ENCODE assay signal across 9 cellular contexts in the genomic region with DNA sequence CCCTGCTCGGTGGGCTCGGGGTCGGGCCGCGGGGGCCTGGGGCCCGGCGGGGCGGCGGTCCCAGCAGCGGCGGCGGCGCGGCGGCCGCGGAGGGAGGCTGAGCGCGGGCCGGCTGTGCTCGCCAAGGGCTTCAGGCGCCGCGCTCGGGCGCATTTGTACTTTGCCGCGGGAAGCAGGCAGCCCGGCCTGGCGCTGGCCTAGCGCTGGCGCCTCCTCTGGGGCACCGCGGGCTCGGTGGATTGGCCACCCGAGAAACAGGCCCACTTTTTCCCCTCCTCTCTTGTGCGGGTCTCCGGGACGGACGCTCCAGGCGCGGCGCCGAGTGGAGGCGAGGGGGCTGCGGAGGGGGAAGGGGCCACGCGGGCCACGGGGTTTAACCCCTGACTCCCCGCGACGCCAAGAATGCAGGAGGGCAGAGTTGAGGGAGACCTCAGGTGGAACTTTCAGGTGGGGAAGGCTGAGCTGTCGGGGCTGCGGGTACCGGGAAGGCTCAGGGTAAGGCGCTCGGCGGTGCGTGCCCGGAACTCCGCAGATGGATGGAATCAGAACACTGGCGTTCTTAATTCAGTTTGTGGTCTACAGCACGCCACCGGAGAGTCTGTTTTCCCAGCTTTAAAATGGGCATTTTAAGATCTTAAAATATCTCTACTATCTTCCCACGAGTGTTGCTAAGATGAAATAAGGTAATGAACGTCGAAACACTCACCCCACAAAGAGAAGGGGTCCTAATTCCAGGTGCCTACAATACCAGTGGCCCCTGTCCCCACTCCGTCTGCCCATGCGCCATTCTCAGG. TPM values are rescaled to one million over a fixed set of nuclear protein-coding genes. Genes with fewer than 3 reads are reported as not detected.
DNase-seq lines count a peak whose midpoint lies in the region; ATAC-seq, FAIRE-seq and TF ChIP-seq lines count a peak whose summit lies in the region.
"Had no signal": no experiment of that assay in that cellular context is flagged by ENCODE, and none has a peak within 500 bp of the region (broad histone marks: within the 10 kb centered on the region; RNA-seq: fewer than 3 reads in every experiment).

A gene with protein sequence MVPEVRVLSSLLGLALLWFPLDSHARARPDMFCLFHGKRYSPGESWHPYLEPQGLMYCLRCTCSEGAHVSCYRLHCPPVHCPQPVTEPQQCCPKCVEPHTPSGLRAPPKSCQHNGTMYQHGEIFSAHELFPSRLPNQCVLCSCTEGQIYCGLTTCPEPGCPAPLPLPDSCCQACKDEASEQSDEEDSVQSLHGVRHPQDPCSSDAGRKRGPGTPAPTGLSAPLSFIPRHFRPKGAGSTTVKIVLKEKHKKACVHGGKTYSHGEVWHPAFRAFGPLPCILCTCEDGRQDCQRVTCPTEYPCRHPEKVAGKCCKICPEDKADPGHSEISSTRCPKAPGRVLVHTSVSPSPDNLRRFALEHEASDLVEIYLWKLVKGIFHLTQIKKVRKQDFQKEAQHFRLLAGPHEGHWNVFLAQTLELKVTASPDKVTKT (minus strand): TSS at position 126 of the 794 bp plus-strand sequence. CDS start 538 bp downstream, outside the sequence.

- peak; percentile 42 for DNase-seq in ELR (ENCODE audit: low read depth)
- DNase-seq in adipocyte (ENCODE audit: low read depth) = peak; percentile 76
- DNase-seq in right cardiac atrium = peak; percentile 37 to 77 (median 68)
- DNase-seq in retinal pigment epithelial cell (ENCODE audit: low read depth) = no peak
- no peak for DNase-seq in superior temporal gyrus (ENCODE audit: extremely low spot score)
- no peak for DNase-seq in stimulated activated naive CD4-positive, alpha-beta T cell (lab: John Stamatoyannopoulos, UW)
- DNase-seq in H54 (ENCODE audit: insufficient read length, low spot score) = no peak

- no peaks in the 10 kb centered on the region for H3K36me3 ChIP-seq in adipocyte (ENCODE audit: control insufficient read depth, insufficient read depth, low read length, severe bottlenecking)

- H3K4me3 ChIP-seq in adipocyte (ENCODE audit: low read length) = peak within 1 kb of the TSS; percentile 57
- H3K4me3 ChIP-seq in right cardiac atrium (ENCODE audit: low read length) = peak within 1 kb of the TSS; percentile 48
- peak within 1 kb of the TSS; percentile 26 for H3K4me3 ChIP-seq in retinal pigment epithelial cell (ENCODE audit: low read length)

- no peak for TF ChIP-seq POLR2A in H54 (IDR thresholded peaks at IDR 0.05; ENCODE audit: low read depth, low read length)

- TF ChIP-seq CTCF in retinal pigment epithelial cell (conservative IDR thresholded peaks at IDR 0.05; ENCODE audit: low read depth, low read length) = no peak

- H3K27ac ChIP-seq in right cardiac atrium (ENCODE audit: low read length) = no peak within 1 kb of the TSS

- WGBS in right cardiac atrium = 11% methylated on average over 69 of the region's 69 CpGs

- intact Hi-C loops in right cardiac atrium (cut with DNase I) = loop anchor here in 1 of 4 donors (10.0 kb wide), 1 partner anchor 97 kb away; no protein-coding TSS in a partner anchor

- no peaks in the 10 kb centered on the region for H3K4me1 ChIP-seq in adipocyte (ENCODE audit: control insufficient read depth, insufficient read depth, low read length)
- H3K4me1 ChIP-seq in right cardiac atrium (ENCODE audit: control insufficient read depth, insufficient read depth, low read length) = no peaks in the 10 kb centered on the region

- no peak within 1 kb of the TSS for H3K9ac ChIP-seq in adipocyte (ENCODE audit: low read length)

- peaks cover 63% of the 10 kb centered on the region for H3K27me3 ChIP-seq in adipocyte (replicated peaks; ENCODE audit: control insufficient read depth, insufficient read depth, low read length)
- H3K27me3 ChIP-seq in right cardiac atrium (ENCODE audit: control insufficient read depth, insufficient read depth) = no peaks in the 10 kb centered on the region

- peak; percentile 11 to 52 for ATAC-seq in right cardiac atrium
- no peak for ATAC-seq in HG02840 (IDR thresholded peaks at IDR 0.05; ENCODE audit: low FRiP score, unreplicated experiment)

- no peaks in the 10 kb centered on the region for H3K9me3 ChIP-seq in adipocyte (ENCODE audit: control insufficient read depth, low read length)
- no peaks in the 10 kb centered on the region for H3K9me3 ChIP-seq in right cardiac atrium (ENCODE audit: control insufficient read depth, low read length)

- FAIRE-seq in H54 (lab: Jason Lieb, UNC) = no peak

RNA-seq across cellular contexts. Expression of the gene that starts here (rescaled TPM):
- total RNA-seq in right cardiac atrium = 10 to 100 TPM in 1 of 4 donors, 1 to 10 TPM in 3; 2.7 to 11.8 (median 3.2) TPM
- polyA plus RNA-seq in right cardiac atrium = 0.97 TPM
- total RNA-seq: lower leg skin had no signal

Comparison
In these comparisons a context has a peak if more than half of its experiments do, and no peak if none do; other contexts are left out.
1. DNase-seq: peak in ELR (single experiment), adipocyte (single experiment) and right cardiac atrium (3 of 3); none in retinal pigment epithelial cell (single experiment), superior temporal gyrus (single experiment), stimulated activated naive CD4-positive, alpha-beta T cell (0 of 6) and H54 (single experiment).
2. Peak in every context shown above with its lines, with median percentiles within 50 percentile points of each other: H3K4me3 ChIP-seq.